In genomic region chr1:35557118-35557610, GRCh38 we compare ENCODE assay signal across 8 cellular contexts. TPM values are rescaled to one million over a fixed set of nuclear protein-coding genes. Genes with fewer than 3 reads are reported as not detected.
A peak's percentile ranks its signal among the peaks of the same experiment; 100 is the strongest.
DNase-seq lines count a peak whose midpoint lies in the region; ATAC-seq and TF ChIP-seq lines count a peak whose summit lies in the region.

Gene KIAA0319L, minus strand, starts transcription at chr1:35557403. Its CDS starts 2,912 bp downstream, at chr1:35554491.

- no peaks in the 10 kb centered on the region for H3K27me3 Mint-ChIP-seq in activated naive CD8-positive, alpha-beta T cell treated with anti-CD3 and anti-CD28 coated beads, Interleukin-2, amount 10 ng/mL, durations not matched to agents 7 days and 5 days
- no peaks in the 10 kb centered on the region for H3K27me3 Mint-ChIP-seq in osteocyte (ENCODE audit: unreplicated experiment)

- H3K36me3 Mint-ChIP-seq in activated naive CD8-positive, alpha-beta T cell treated with anti-CD3 and anti-CD28 coated beads, Interleukin-2, amount 10 ng/mL, durations not matched to agents 7 days and 5 days: peaks cover 14% of the 10 kb centered on the region
- peaks cover 19% of the 10 kb centered on the region for H3K36me3 Mint-ChIP-seq in osteocyte (ENCODE audit: unreplicated experiment)

- peak within 1 kb of the TSS; percentile 96 for H3K27ac Mint-ChIP-seq in activated naive CD8-positive, alpha-beta T cell treated with anti-CD3 and anti-CD28 coated beads, Interleukin-2, amount 10 ng/mL, durations not matched to agents 7 days and 5 days
- peak within 1 kb of the TSS; percentile 93 for H3K27ac Mint-ChIP-seq in osteocyte (ENCODE audit: unreplicated experiment)

- intact Hi-C loops in cardiac septum (cut with DNase I): loop anchor here (5.0 kb wide), 1 partner anchor 365 kb away; the partner anchor contains the start of gene SFPQ

- TF ChIP-seq CTCF in osteocyte (IDR thresholded peaks at IDR 0.05): peak; percentile 4

- H3K4me1 Mint-ChIP-seq in activated naive CD8-positive, alpha-beta T cell treated with anti-CD3 and anti-CD28 coated beads, Interleukin-2, amount 10 ng/mL, durations not matched to agents 7 days and 5 days: peaks cover 33% of the 10 kb centered on the region
- peaks cover 44% of the 10 kb centered on the region for H3K4me1 Mint-ChIP-seq in osteocyte (ENCODE audit: unreplicated experiment)

- ATAC-seq in GM18870 (IDR thresholded peaks at IDR 0.05; ENCODE audit: unreplicated experiment) (peak; percentile 75), HG03064 (IDR thresholded peaks at IDR 0.05; ENCODE audit: low read depth, unreplicated experiment) (peak; percentile 72)
- ATAC-seq in activated naive CD8-positive, alpha-beta T cell treated with anti-CD3 and anti-CD28 coated beads, Interleukin-2, amount 10 ng/mL, durations not matched to agents 7 days and 5 days (ENCODE audit: low read depth): peak; percentile 81

- DNase-seq in COLO829 (ENCODE audit: low spot score) (peak; percentile 66), NCI-H345 (lab: John Stamatoyannopoulos, UW) (peak; percentile 86), cardiac septum (ENCODE audit: low spot score) (peak; percentile 96), osteocyte (ENCODE audit: extremely low spot score, unreplicated experiment) (no peak)
- no peak for DNase-seq in activated naive CD8-positive, alpha-beta T cell treated with anti-CD3 and anti-CD28 coated beads, Interleukin-2, amount 10 ng/mL, durations not matched to agents 7 days and 5 days
- no peak for DNase-seq in central memory CD4-positive, alpha-beta T cell

- no peaks in the 10 kb centered on the region for H3K9me3 Mint-ChIP-seq in activated naive CD8-positive, alpha-beta T cell treated with anti-CD3 and anti-CD28 coated beads, Interleukin-2, amount 10 ng/mL, durations not matched to agents 7 days and 5 days
- no peaks in the 10 kb centered on the region for H3K9me3 Mint-ChIP-seq in osteocyte (ENCODE audit: unreplicated experiment)

- peak within 1 kb of the TSS; percentile 92 for H3K4me3 Mint-ChIP-seq in activated naive CD8-positive, alpha-beta T cell treated with anti-CD3 and anti-CD28 coated beads, Interleukin-2, amount 10 ng/mL, durations not matched to agents 7 days and 5 days
- H3K4me3 Mint-ChIP-seq in osteocyte (ENCODE audit: unreplicated experiment): peak within 1 kb of the TSS; percentile 98

- POLR2A ChIA-PET in activated naive CD8-positive, alpha-beta T cell treated with anti-CD3 and anti-CD28 coated beads, Interleukin-2, amount 10 ng/mL, durations not matched to agents 7 days and 5 days (lab: Charles Lee): interaction anchor here (0.5 to 2.3 kb wide), 14 partner anchors 8 to 698 kb away, joined by 3 to 21 read pairs (median 4); partner anchors contain the start of genes CLSPN and SMIM12

RNA-seq across cellular contexts. Expression of gene KIAA0319L, which starts in this region (rescaled TPM):
- 10 to 100 TPM; 49.8 to 51.8 TPM for total RNA-seq in activated naive CD8-positive, alpha-beta T cell treated with anti-CD3 and anti-CD28 coated beads, Interleukin-2, amount 10 ng/mL, durations not matched to agents 7 days and 5 days
- total RNA-seq in cardiac septum (84.0 TPM), osteocyte (43.6 and 44.9 TPM in 2 replicates)

Comparison
In these comparisons a context has a peak if more than half of its experiments do, and no peak if none do; other contexts are left out.
1. DNase-seq: peak in COLO829 (single experiment), NCI-H345 (single experiment) and cardiac septum (single experiment); none in activated naive CD8-positive, alpha-beta T cell treated with anti-CD3 and anti-CD28 coated beads, Interleukin-2, amount 10 ng/mL, durations not matched to agents 7 days and 5 days (single experiment), osteocyte (single experiment) and central memory CD4-positive, alpha-beta T cell (single experiment).
2. Peak in every context shown above with its lines, with median percentiles within 50 percentile points of each other: ATAC-seq.